ENCODE assay signal across 10 cellular contexts in genomic region chr10:87750001-87750651, GRCh38.
DNase-seq lines count a peak whose midpoint lies in the region; ATAC-seq and TF ChIP-seq lines count a peak whose summit lies in the region.
"Had no signal": no experiment of that assay in that cellular context is flagged by ENCODE, and none has a peak within 500 bp of the region (broad histone marks: within the 10 kb centered on the region; RNA-seq: fewer than 3 reads in every experiment).

No MANE protein-coding gene starts in this region.

- TF ChIP-seq RAD21 in HCT116 (IDR thresholded peaks at IDR 0.05; ENCODE audit: low read depth) = no peak

- intact Hi-C loops in HCT116 (cut with micrococcal nuclease) (no loop called here), left colon (cut with DNase I, micrococcal nuclease) (no loop called here)

- RAD21 ChIA-PET in HCT116 (lab: Charles Lee; ENCODE audit: low non-redundant PET in 1 of 2, low total read pairs in 2 of 2, uncharacterized antibody in 2 of 2, unreplicated experiment in 2 of 2) = no interaction called here

- POLR2A ChIA-PET in HCT116 (lab: Charles Lee) = no interaction called here

- H3K9ac ChIP-seq in HCT116 (ENCODE audit: low read length) = no peak overlapping the region

- H3K9me2 ChIP-seq in HCT116 (ENCODE audit: insufficient read depth) = no peaks in the 10 kb centered on the region

- H3K79me2 ChIP-seq in HCT116 (ENCODE audit: insufficient read depth, low read length) = no peaks in the 10 kb centered on the region

- TF ChIP-seq CTCF in HCT116 (IDR thresholded peaks at IDR 0.05 in 2 of 3, conservative IDR thresholded peaks at IDR 0.05 in 1 of 3; ENCODE audit: borderline replicate concordance in 1 of 3, insufficient read depth in 1 of 3, low read depth in 2 of 3, low read length in 2 of 3) (no peak), astrocyte of the spinal cord (IDR thresholded peaks at IDR 0.05; ENCODE audit: low read depth, low read length) (no peak)

- no peak overlapping the region for H2AFZ ChIP-seq in HCT116 (ENCODE audit: low read depth, low read length, poor library complexity, severe bottlenecking)

- H3K4me2 ChIP-seq in HCT116 (ENCODE audit: low read length) = no peak overlapping the region

- in situ Hi-C loops in astrocyte of the spinal cord (cut with HindIII; ENCODE audit: low sequenced_read_pairs) = no loop called here

- no TSS peak for BruUV-seq in HCT116 (replicated peaks; lab: Mats Ljungman, UMichigan)

- CTCF ChIA-PET in HCT116 (lab: Charles Lee) = no interaction called here

- no peak overlapping the region for H3K27ac ChIP-seq in HCT116 (ENCODE audit: low read depth, low read length)

- H3K4me3 ChIP-seq in HCT116 (replicated peaks in 1 of 2; ENCODE audit: low read depth in 1 of 2, low read length in 2 of 2) = no peak overlapping the region
- no peak overlapping the region for H3K4me3 ChIP-seq in astrocyte of the spinal cord (ENCODE audit: low read depth, low read length)

- peaks cover 10% of the 10 kb centered on the region for H4K20me1 ChIP-seq in HCT116 (ENCODE audit: insufficient read depth)

- H3K27me3 ChIP-seq in HCT116 (ENCODE audit: insufficient read depth, low read length) = no peaks in the 10 kb centered on the region

- H3K4me1 ChIP-seq in HCT116 (ENCODE audit: control insufficient read depth in 1 of 2, insufficient read depth in 2 of 2, low read length in 2 of 2) = peaks cover 0 to 5% of the 10 kb centered on the region in 2 experiments; a peak in 1 of 4 replicates

- no peak for TF ChIP-seq POLR2A in HCT116 (IDR thresholded peaks at IDR 0.05; ENCODE audit: borderline replicate concordance, extremely low read depth, insufficient read depth, insufficient read length)

- DNase-seq in AG20443 (ENCODE audit: low spot score) (peak; percentile 60), HCT116 (ENCODE audit: low read depth, low spot score) (no peak), astrocyte of the spinal cord (ENCODE audit: low read depth, low spot score) (peak; percentile 69), left colon (no peak), mucosa of gallbladder (ENCODE audit: low spot score) (no peak), DMS 273 (lab: John Stamatoyannopoulos, UW; ENCODE audit: unreplicated experiment) (no peak)
- DNase-seq: activated naive CD4-positive, alpha-beta T cell; NCI-H524 had no signal

- peaks cover 10% of the 10 kb centered on the region in 2 experiments; a peak in 2 of 4 replicates for H3K36me3 ChIP-seq in HCT116 (ENCODE audit: control insufficient read depth in 1 of 2, insufficient read depth in 2 of 2, low read length in 2 of 2)

- no peaks in the 10 kb centered on the region for H3K9me3 ChIP-seq in HCT116 (ENCODE audit: control insufficient read depth in 1 of 2, insufficient read depth in 1 of 2, low read depth in 1 of 2, low read length in 2 of 2)

- peak; percentile 17; the same call in 1 of the 2 replicates for ATAC-seq in HCT116
- ATAC-seq in left colon = peak; percentile 12
- ATAC-seq in GM18909 (IDR thresholded peaks at IDR 0.05; ENCODE audit: poor library complexity, unreplicated experiment) = no peak
- ATAC-seq in HG03280 (IDR thresholded peaks at IDR 0.05; ENCODE audit: unreplicated experiment) = no peak

TF ChIP-seq in HCT116, 20 proteins besides CTCF, POLR2A, EP300 and RAD21:
- TF ChIP-seq POLR2AphosphoS5 (IDR thresholded peaks at IDR 0.05; ENCODE audit: low read depth, low read length) (peak; percentile 39; the same call in 1 of the 2 replicates), EZH2 (IDR thresholded peaks at IDR 0.05) (no peak)

Comparison
In these comparisons a context has a peak if more than half of its experiments do, and no peak if none do; other contexts are left out.
1. DNase-seq: peak in AG20443 (single experiment) and astrocyte of the spinal cord (single experiment); none in HCT116 (single experiment), left colon (0 of 2), mucosa of gallbladder (single experiment) and DMS 273 (single experiment).
2. ATAC-seq: peak in HCT116 (single experiment) and left colon (single experiment); none in GM18909 (single experiment) and HG03280 (single experiment).